Comparison of ENCODE assay signal across 19 cellular contexts in the genomic region with DNA sequence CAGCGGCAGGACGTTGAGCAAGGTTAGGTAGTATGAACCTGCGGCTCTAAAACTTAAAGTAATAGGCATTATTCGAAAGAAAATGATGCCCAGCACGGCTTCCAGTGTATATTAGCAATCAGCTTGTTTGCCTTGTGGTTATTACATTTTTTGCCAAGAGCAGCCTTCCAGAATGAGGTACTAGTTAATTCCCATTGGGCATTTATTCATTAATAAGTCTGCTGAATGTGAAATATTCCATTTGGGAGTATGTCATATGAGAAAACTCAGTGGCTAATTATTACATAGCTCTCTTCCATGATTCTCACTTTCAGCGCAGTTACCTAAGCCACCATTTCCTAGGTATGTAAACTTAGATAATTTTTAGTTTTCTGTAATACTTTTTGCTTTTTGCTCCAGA. TPM values are rescaled to one million over a fixed set of nuclear protein-coding genes. Genes with fewer than 3 reads are reported as not detected.
DNase-seq lines count a peak whose midpoint lies in the region; ATAC-seq, FAIRE-seq and TF ChIP-seq lines count a peak whose summit lies in the region.
"Had no signal": no experiment of that assay in that cellular context is flagged by ENCODE, and none has a peak within 500 bp of the region (broad histone marks: within the 10 kb centered on the region; RNA-seq: fewer than 3 reads in every experiment).

No MANE protein-coding gene starts in this region.

- H3K4me3 Mint-ChIP-seq in osteocyte (ENCODE audit: unreplicated experiment) = no peak overlapping the region
- H3K4me3 Mint-ChIP-seq: brain; stimulated activated naive CD8-positive, alpha-beta T cell treated with anti-CD3 and anti-CD28 coated beads, Interleukin-15, amount 100 ng/mL, for 72 hours; T-cell had no signal

- WGBS in HepG2 (ENCODE audit: low lambda C conversion rate) = 85% methylated on average over 6 of the region's 6 CpGs
- WGBS in right lobe of liver (ENCODE audit: insufficient coverage, low coverage, low lambda C conversion rate, missing lambda C conversion rate) = 52% methylated on average over 6 of the region's 6 CpGs
- 47 to 56% methylated on average over 6 of the region's 6 CpGs for WGBS in esophagus, 2 donors

- no peak overlapping the region for H3K9ac ChIP-seq in HepG2 (ENCODE audit: insufficient read depth, low read depth, low read length)

- intact Hi-C loops in HepG2 (cut with micrococcal nuclease; ENCODE audit: unreplicated experiment) = loop anchor here (1.0 kb wide), 1 partner anchor 11 kb away; no protein-coding TSS in a partner anchor
- intact Hi-C loops in right lobe of liver (cut with DNase I) = no loop called here
- intact Hi-C loops in upper lobe of right lung (cut with DNase I) = no loop called here

- H3K27ac ChIP-seq in HepG2 (ENCODE audit: extremely low read length, insufficient read depth, low read length) (peak overlapping the region; percentile 51), right lobe of liver (peak overlapping the region in 1 of 3 donors; percentile 8), esophagus (ENCODE audit: low read depth in 2 of 2, low read length in 1 of 2) (peak overlapping the region; percentile 56 to 72), upper lobe of right lung (peak overlapping the region; percentile 55)

- no peak for ATAC-seq in HepG2
- no peak for ATAC-seq in right lobe of liver
- ATAC-seq in upper lobe of right lung = no peak
- no peak for ATAC-seq in GM21825 (IDR thresholded peaks at IDR 0.05; ENCODE audit: unreplicated experiment)
- ATAC-seq: GM12878; stimulated activated naive CD8-positive, alpha-beta T cell treated with anti-CD3 and anti-CD28 coated beads, Interleukin-15, amount 100 ng/mL, for 72 hours; T-cell had no signal

- peaks cover 100% of the 10 kb centered on the region for H3K79me2 ChIP-seq in HepG2 (ENCODE audit: insufficient read depth, low read length)

- POLR2A ChIA-PET in HepG2 (lab: Yijun Ruan, JAX) = interaction anchor here (1.3 to 2.8 kb wide), 3 partner anchors 8 to 13 kb away, joined by 7 read pairs; partner anchors contain the start of gene CRIM1

- no peaks in the 10 kb centered on the region for H3K27me3 Mint-ChIP-seq in osteocyte (ENCODE audit: unreplicated experiment)
- H3K27me3 Mint-ChIP-seq: brain had no signal

- H3K9me3 ChIP-seq in HepG2 (ENCODE audit: low read length) = no peaks in the 10 kb centered on the region
- no peaks in the 10 kb centered on the region for H3K9me3 ChIP-seq in right lobe of liver
- H3K9me3 ChIP-seq in esophagus (ENCODE audit: control insufficient read depth in 2 of 2, insufficient read depth in 1 of 2, low read depth in 1 of 2, low read length in 1 of 2) = no peaks in the 10 kb centered on the region
- H3K9me3 ChIP-seq in upper lobe of right lung = no peaks in the 10 kb centered on the region

- H3K4me1 ChIP-seq in HepG2 (ENCODE audit: insufficient read depth, low read length) (peaks cover 94% of the 10 kb centered on the region), right lobe of liver (no peaks in the 10 kb centered on the region), esophagus (ENCODE audit: control insufficient read depth in 2 of 2, insufficient read depth in 2 of 2, low read length in 1 of 2) (peaks cover 2 to 11% of the 10 kb centered on the region in 2 donors), upper lobe of right lung (peaks cover 73% of the 10 kb centered on the region)

- no peak overlapping the region for H3K4me3 ChIP-seq in HepG2 (replicated peaks in 1 of 3; ENCODE audit: insufficient read depth in 1 of 3, low read depth in 2 of 3, low read length in 3 of 3)
- no peak overlapping the region for H3K4me3 ChIP-seq in right lobe of liver
- no peak overlapping the region for H3K4me3 ChIP-seq in esophagus (ENCODE audit: low read depth in 1 of 2, low read length in 2 of 2)
- no peak overlapping the region for H3K4me3 ChIP-seq in upper lobe of right lung
- H3K4me3 ChIP-seq: dorsolateral prefrontal cortex, GM12878 had no signal

- no peaks in the 10 kb centered on the region for H3K9me3 Mint-ChIP-seq in osteocyte (ENCODE audit: unreplicated experiment)
- H3K9me3 Mint-ChIP-seq: brain; CD4-positive, CD25-positive, alpha-beta regulatory T cell; stimulated activated naive CD8-positive, alpha-beta T cell treated with anti-CD3 and anti-CD28 coated beads, Interleukin-15, amount 100 ng/mL, for 72 hours; T-cell had no signal

- CTCF ChIA-PET in HepG2 (lab: Yijun Ruan, JAX; ENCODE audit: low intra/inter-chr PET ratio, low total read pairs) = interaction anchor here (1.0 kb wide), 1 partner anchor 10 kb away, joined by 3 read pairs; no protein-coding TSS in a partner anchor

- no peaks in the 10 kb centered on the region for H3K27me3 ChIP-seq in HepG2 (ENCODE audit: control insufficient read depth in 1 of 2, insufficient read depth in 2 of 2, low read length in 2 of 2)
- H3K27me3 ChIP-seq in right lobe of liver = no peaks in the 10 kb centered on the region
- H3K27me3 ChIP-seq in esophagus (ENCODE audit: control insufficient read depth in 1 of 2, insufficient read depth in 2 of 2, low read length in 2 of 2) = no peaks in the 10 kb centered on the region
- no peaks in the 10 kb centered on the region for H3K27me3 ChIP-seq in upper lobe of right lung
- H3K27me3 ChIP-seq: dorsolateral prefrontal cortex had no signal

- H3K4me1 Mint-ChIP-seq in osteocyte (ENCODE audit: unreplicated experiment) = peaks cover 99% of the 10 kb centered on the region

- FAIRE-seq in HepG2 (lab: Jason Lieb, UNC) = no peak
- FAIRE-seq: GM12878 had no signal

- H3K36me3 ChIP-seq in HepG2 (replicated peaks in 1 of 2; ENCODE audit: control insufficient read depth in 1 of 2, insufficient read depth in 2 of 2, low read length in 2 of 2) (peaks cover 5% of the 10 kb centered on the region in 2 experiments; a peak in 4 of 5 replicates), right lobe of liver (no peaks in the 10 kb centered on the region), esophagus (ENCODE audit: control insufficient read depth in 2 of 2, insufficient read depth in 2 of 2, low read length in 1 of 2) (no peaks in the 10 kb centered on the region), upper lobe of right lung (no peaks in the 10 kb centered on the region)

- H2AFZ ChIP-seq in HepG2 (ENCODE audit: low read length) = no peak overlapping the region

- DNase-seq in HepG2 (ENCODE audit: low spot score) = no peak
- DNase-seq in right lobe of liver = no peak
- DNase-seq in osteocyte (ENCODE audit: extremely low spot score, unreplicated experiment) = no peak
- no peak for DNase-seq in upper lobe of right lung
- no peak for DNase-seq in D341Med (ENCODE audit: low spot score)
- no peak for DNase-seq in ecto neural progenitor cell (ENCODE audit: low spot score)
- DNase-seq: activated naive CD4-positive, alpha-beta T cell; CD4-positive, CD25-positive, alpha-beta regulatory T cell; dorsolateral prefrontal cortex; foreskin melanocyte; NCI-H1694; nucleus accumbens; OCI-M1; stimulated activated naive CD8-positive, alpha-beta T cell treated with anti-CD3 and anti-CD28 coated beads, Interleukin-15, amount 100 ng/mL, for 72 hours; T-cell had no signal

- TF ChIP-seq POLR2A in HepG2 (IDR thresholded peaks at IDR 0.05; ENCODE audit: insufficient read depth in 1 of 2, low read depth in 2 of 2, low read length in 2 of 2) (no peak), right lobe of liver (IDR thresholded peaks at IDR 0.05) (no peak)

- H4K20me1 ChIP-seq in HepG2 (ENCODE audit: insufficient read depth, low read length) = peaks cover 65% of the 10 kb centered on the region

- TF ChIP-seq RAD21 in HepG2 (CRISPR knock-in tag; IDR thresholded peaks at IDR 0.05) = no peak

- peak overlapping the region; percentile 36 for H3K4me2 ChIP-seq in HepG2 (ENCODE audit: low read depth, low read length)

- no peaks in the 10 kb centered on the region for H3K36me3 Mint-ChIP-seq in osteocyte (ENCODE audit: unreplicated experiment)
- H3K36me3 Mint-ChIP-seq: brain; CD4-positive, CD25-positive, alpha-beta regulatory T cell; T-cell had no signal

- TF ChIP-seq CTCF in HepG2 (CRISPR knock-in tag; IDR thresholded peaks at IDR 0.05) = no peak
- TF ChIP-seq CTCF in right lobe of liver (IDR thresholded peaks at IDR 0.05) = no peak
- no peak for TF ChIP-seq CTCF in osteocyte (IDR thresholded peaks at IDR 0.05)
- no peak for TF ChIP-seq CTCF in upper lobe of right lung (IDR thresholded peaks at IDR 0.05)

- H3K27ac Mint-ChIP-seq in osteocyte (ENCODE audit: unreplicated experiment) = peak overlapping the region; percentile 70
- H3K27ac Mint-ChIP-seq: CD4-positive, CD25-positive, alpha-beta regulatory T cell; stimulated activated naive CD8-positive, alpha-beta T cell treated with anti-CD3 and anti-CD28 coated beads, Interleukin-15, amount 100 ng/mL, for 72 hours; T-cell had no signal

- BruUV-seq in HepG2 (replicated peaks; lab: Mats Ljungman, UMichigan) = no TSS peak

- TF ChIP-seq EP300 in HepG2 (IDR thresholded peaks at IDR 0.05; ENCODE audit: low read depth in 2 of 2, low read length in 2 of 2) (no peak), HepG2 (CRISPR knock-in tag; IDR thresholded peaks at IDR 0.05; ENCODE audit: borderline replicate concordance) (no peak)

- in situ Hi-C loops in HepG2 (cut with HindIII; ENCODE audit: extremely low pct_ligation_motif_present, low pct_unique_long_range_greater_than_20kb) = no loop called here

RNA-seq across cellular contexts. Expression of gene CRIM1, which starts 12.9 kb away (rescaled TPM):
- total RNA-seq in HepG2 (2016; rRNA removed; fragmentation: Illumina TruSeq; extraction: Trizol) = 21.5 and 39.1 TPM in 2 replicates
- total RNA-seq in HepG2 (2016; cell fraction: cytosol; rRNA removed; fragmentation: Illumina TruSeq; extraction: Trizol; ENCODE audit: low read depth) = 87.0 and 95.7 TPM in 2 replicates
- 19.5 and 37.7 TPM in 2 replicates for total RNA-seq in HepG2 (2016; cell fraction: insoluble cytoplasmic fraction; rRNA removed; fragmentation: Illumina TruSeq; extraction: Trizol)
- 21.6 and 24.0 TPM in 2 replicates for total RNA-seq in HepG2 (2016; cell fraction: membrane; rRNA removed; fragmentation: Illumina TruSeq; extraction: Trizol)
- 70.5 and 71.4 TPM in 2 replicates for total RNA-seq in HepG2 (2016; cell fraction: nucleus; rRNA removed; fragmentation: Illumina TruSeq; extraction: Trizol)
- 61.6 and 69.9 TPM in 2 replicates for polyA plus RNA-seq in HepG2 (2011; rRNA removed)
- 47.0 and 57.8 TPM in 2 replicates for polyA plus RNA-seq in HepG2 (2011; cell fraction: cytosol; rRNA removed)
- polyA plus RNA-seq in HepG2 (2011; cell fraction: nucleus; rRNA removed) = 59.9 and 71.8 TPM in 2 replicates
- polyA plus RNA-seq in HepG2 (2012) = 47.6 and 59.6 TPM in 2 replicates
- polyA plus RNA-seq in HepG2 (2016; cell fraction: cytosol; fragmentation: Illumina TruSeq; extraction: Trizol; ENCODE audit: low read depth) = 1.1 and 2.4 TPM in 2 replicates
- 14.9 and 16.1 TPM in 2 replicates for polyA plus RNA-seq in HepG2 (2016; cell fraction: insoluble cytoplasmic fraction; fragmentation: Illumina TruSeq; extraction: Trizol; ENCODE audit: low read depth)
- polyA plus RNA-seq in HepG2 (2016; cell fraction: membrane; fragmentation: Illumina TruSeq; extraction: Trizol; ENCODE audit: low read depth) = 3.8 and 5.1 TPM in 2 replicates
- polyA plus RNA-seq in HepG2 (2016; cell fraction: nucleus; fragmentation: Illumina TruSeq; extraction: Trizol; ENCODE audit: insufficient read depth, low read depth) = 36.1 and 38.6 TPM in 2 replicates
- 452 and 516 TPM in 2 replicates for polyA minus RNA-seq in HepG2 (2011; rRNA and poly(A)+ RNA removed; ENCODE audit: low replicate concordance)
- polyA minus RNA-seq in HepG2 (2011; cell fraction: cytosol; rRNA and poly(A)+ RNA removed) = 226 and 235 TPM in 2 replicates
- 306 and 348 TPM in 2 replicates for polyA minus RNA-seq in HepG2 (2011; cell fraction: nucleus; rRNA and poly(A)+ RNA removed)
- 10 to 100 TPM in 4 of 6 experiments, 1 to 10 TPM in 2; 4.2 to 30.5 (median 16.7) TPM for total RNA-seq in right lobe of liver
- polyA plus RNA-seq in esophagus = 10 to 100 TPM in 1 of 2 donors, 1 to 10 TPM in 1; 5.9 to 10.3 TPM
- total RNA-seq in osteocyte = 167 and 194 TPM in 2 replicates
- 158 TPM for total RNA-seq in upper lobe of right lung
